Comparison of ENCODE assay signal across 1 cellular context in the genomic region with DNA sequence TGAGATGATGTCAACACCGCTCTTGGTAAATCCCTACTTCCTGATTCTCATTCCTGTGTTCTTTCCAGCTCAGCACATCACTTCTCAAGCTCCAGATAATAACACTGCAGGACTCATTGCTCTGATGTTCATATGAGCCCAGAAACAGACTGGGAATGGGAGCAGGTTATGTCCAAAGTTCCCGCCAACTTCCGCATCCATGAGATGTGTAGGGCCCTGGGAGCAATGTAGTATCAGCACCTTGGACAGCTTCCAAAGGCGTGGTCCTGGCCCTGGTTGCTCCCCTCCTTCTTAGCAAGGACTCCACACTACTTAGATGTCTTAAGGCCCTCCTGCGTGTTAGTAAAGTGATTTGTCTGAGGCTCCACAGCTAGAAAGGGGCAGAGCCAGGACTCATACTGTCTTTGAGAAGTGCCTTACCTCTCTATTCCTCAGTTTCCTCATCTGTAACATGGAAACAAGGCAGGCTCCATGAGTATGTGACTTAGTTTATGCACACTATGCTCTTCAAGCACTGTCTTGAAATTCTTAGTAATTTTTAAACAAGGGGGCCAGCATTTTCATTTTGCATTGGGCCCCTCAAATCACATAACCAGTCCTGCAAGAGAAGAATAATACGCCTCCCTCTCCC.
TF ChIP-seq lines count a peak whose summit lies in the region.

No MANE protein-coding gene starts in this region.

TF ChIP-seq in SK-N-SH, 30 proteins besides CTCF, POLR2A, EP300 and RAD21:
- peak; percentile 93 for TF ChIP-seq REST (IDR thresholded peaks at IDR 0.05; ENCODE audit: low read depth, low read length)
- no peak for TF ChIP-seq RXRA (IDR thresholded peaks at IDR 0.05; ENCODE audit: borderline replicate concordance, low read depth)
